ENCODE assay signal across 8 cellular contexts in genomic region chr11:112881461-112881860, GRCh38.
DNase-seq lines count a peak whose midpoint lies in the region; ATAC-seq and TF ChIP-seq lines count a peak whose summit lies in the region.

No MANE protein-coding gene starts in this region.

- no peaks in the 10 kb centered on the region for H4K20me1 ChIP-seq in H9 (ENCODE audit: control insufficient read depth, insufficient read depth, insufficient read length)

- no peak overlapping the region for H3K14ac ChIP-seq in H9 (ENCODE audit: insufficient read depth, low read length)

- no peak overlapping the region for H4K91ac ChIP-seq in H9 (ENCODE audit: insufficient read length, low read depth, low read length)

- H3K9me3 Mint-ChIP-seq in H9, result no peaks in the 10 kb centered on the region
- no peaks in the 10 kb centered on the region for H3K9me3 Mint-ChIP-seq in neural crest cell

- H3K23ac ChIP-seq in H9 (ENCODE audit: insufficient read length, low read depth, low read length), result no peak overlapping the region

- peak; percentile 23 to 25 for TF ChIP-seq POLR2A in gastroesophageal sphincter (IDR thresholded peaks at IDR 0.05)

- CTCF ChIA-PET in RWPE1 (lab: Yijun Ruan, JAX), result no interaction called here

- no peak overlapping the region for H2BK15ac ChIP-seq in H9 (ENCODE audit: low read depth, low read length)

- H3K4me1 ChIP-seq in H9 (ENCODE audit: insufficient read depth, low read length), result no peaks in the 10 kb centered on the region; the same call in 1 of the 2 replicates
- H3K4me1 ChIP-seq in gastroesophageal sphincter, result peaks cover 0 to 35% (median 0%) of the 10 kb centered on the region in 3 donors

- H3K36me3 Mint-ChIP-seq in H9 (ENCODE audit: insufficient read depth in 1 of 3, low read depth in 3 of 3), result no peaks in the 10 kb centered on the region
- no peaks in the 10 kb centered on the region for H3K36me3 Mint-ChIP-seq in neural crest cell (ENCODE audit: low read depth)

- H2BK12ac ChIP-seq in H9 (ENCODE audit: insufficient read length, low read depth, low read length), result no peak overlapping the region

- TF ChIP-seq CTCF in H9 (conservative IDR thresholded peaks at IDR 0.05), result no peak
- TF ChIP-seq CTCF in RWPE1 (conservative IDR thresholded peaks at IDR 0.05; ENCODE audit: low read depth), result no peak
- no peak for TF ChIP-seq CTCF in gastroesophageal sphincter (IDR thresholded peaks at IDR 0.05)
- TF ChIP-seq CTCF in neural crest cell (conservative IDR thresholded peaks at IDR 0.05), result no peak

- TF ChIP-seq EP300 in gastroesophageal sphincter (IDR thresholded peaks at IDR 0.05), result no peak

- no peak overlapping the region for H2AFZ ChIP-seq in H9 (ENCODE audit: low read length)

- H3K27ac ChIP-seq in H9 (ENCODE audit: insufficient read length, low read depth, low read length), result no peak overlapping the region
- peak overlapping the region; percentile 24 for H3K27ac ChIP-seq in RWPE1
- peak overlapping the region in 2 of 4 donors; percentile 69 to 76 for H3K27ac ChIP-seq in gastroesophageal sphincter

- no peaks in the 10 kb centered on the region for H3K36me3 ChIP-seq in gastroesophageal sphincter

- H3K27ac Mint-ChIP-seq in H9 (no peak overlapping the region; a peak in 1 of 7 replicates), neural crest cell (ENCODE audit: unreplicated experiment) (peak overlapping the region; percentile 30)

- H3K9ac ChIP-seq in H9 (ENCODE audit: extremely low read depth, insufficient read length, low read length), result no peak overlapping the region

- peak overlapping the region; percentile 38 to 48 for H3K4me3 ChIP-seq in gastroesophageal sphincter

- no peak overlapping the region for H3T11ph ChIP-seq in H9 (ENCODE audit: low read length)

- H3K4ac ChIP-seq in H9 (ENCODE audit: low read depth, low read length), result no peak overlapping the region

- H3K79me1 ChIP-seq in H9 (ENCODE audit: insufficient read depth, low read depth, low read length, poor library complexity, severe bottlenecking), result no peaks in the 10 kb centered on the region

- no peak overlapping the region for H2BK5ac ChIP-seq in H9 (ENCODE audit: insufficient read length, low read length)

- H3K56ac ChIP-seq in H9 (ENCODE audit: insufficient read length, low read depth, low read length), result no peak overlapping the region

- ATAC-seq in gastroesophageal sphincter (peak; percentile 81), HG02884 (IDR thresholded peaks at IDR 0.05; ENCODE audit: unreplicated experiment) (no peak), GM21717 (IDR thresholded peaks at IDR 0.05; ENCODE audit: unreplicated experiment) (no peak), HG02610 (IDR thresholded peaks at IDR 0.05; ENCODE audit: unreplicated experiment) (no peak)

- no peak overlapping the region for H4K8ac ChIP-seq in H9 (replicated peaks; ENCODE audit: insufficient read length, low read depth, low read length)

- H3K18ac ChIP-seq in H9 (ENCODE audit: insufficient read length, low read depth, low read length), result no peak overlapping the region

- no CpG with 5 or more reads among the region's 17 CpGs for WGBS in H9 (ENCODE audit: extremely low coverage, insufficient read length, low lambda C conversion rate)
- 58% methylated on average over 13 of the region's 17 CpGs; no CpG with 5 or more reads in 1 of the 2 donors for WGBS in gastroesophageal sphincter (ENCODE audit: low coverage in 1 of 2), 2 donors

- H3K23me2 ChIP-seq in H9 (ENCODE audit: insufficient read length, low read depth, low read length, poor library complexity, severe bottlenecking), result no peaks in the 10 kb centered on the region

- H3K79me2 ChIP-seq in H9 (ENCODE audit: insufficient read depth, low read length), result no peaks in the 10 kb centered on the region

- H3K4me1 Mint-ChIP-seq in H9, result peaks cover 14 to 18% of the 10 kb centered on the region in 2 experiments
- peaks cover 29% of the 10 kb centered on the region for H3K4me1 Mint-ChIP-seq in neural crest cell

- peak overlapping the region; percentile 61 for H3K4me2 ChIP-seq in H9 (ENCODE audit: insufficient read depth, insufficient read length, low read length)

- peaks cover 9% of the 10 kb centered on the region for H3K27me3 Mint-ChIP-seq in H9 (ENCODE audit: low read depth)
- no peaks in the 10 kb centered on the region for H3K27me3 Mint-ChIP-seq in neural crest cell (ENCODE audit: low read depth)

- no peak overlapping the region for H2AK5ac ChIP-seq in H9 (ENCODE audit: insufficient read length, low read length)

- DNase-seq in H9 (peak; percentile 94), RWPE1 (ENCODE audit: low spot score) (peak; percentile 86), neural crest cell (ENCODE audit: low read depth, low spot score) (peak; percentile 32)
- DNase-seq in stimulated activated CD8-positive, alpha-beta memory T cell treated with anti-CD3 and anti-CD28 coated beads, Interleukin-4, amount 100 ng/mL, for 48 hours, result no peak

- no peaks in the 10 kb centered on the region for H3K9me3 ChIP-seq in H9 (ENCODE audit: control insufficient read depth, low read depth, low read length)
- H3K9me3 ChIP-seq in gastroesophageal sphincter, result no peaks in the 10 kb centered on the region

- H2BK20ac ChIP-seq in H9 (ENCODE audit: low read depth, low read length, poor library complexity, severe bottlenecking), result no peak overlapping the region

- H2BK120ac ChIP-seq in H9 (ENCODE audit: low read depth, low read length, poor library complexity, severe bottlenecking), result no peak overlapping the region

- H4K5ac ChIP-seq in H9 (ENCODE audit: insufficient read length, low read depth, low read length), result no peak overlapping the region

- H3K4me3 Mint-ChIP-seq in H9 (peak overlapping the region; percentile 48 to 51; a peak in 4 of 5 replicates), neural crest cell (peak overlapping the region; percentile 79)

- H3K27me3 ChIP-seq in H9 (ENCODE audit: insufficient read depth, low read length), result no peaks in the 10 kb centered on the region
- no peaks in the 10 kb centered on the region for H3K27me3 ChIP-seq in gastroesophageal sphincter

- POLR2A ChIA-PET in RWPE1 (lab: Yijun Ruan, JAX; ENCODE audit: low non-redundant PET), result no interaction called here
